10 cellular contexts compared by ENCODE assay signal in the genomic region with DNA sequence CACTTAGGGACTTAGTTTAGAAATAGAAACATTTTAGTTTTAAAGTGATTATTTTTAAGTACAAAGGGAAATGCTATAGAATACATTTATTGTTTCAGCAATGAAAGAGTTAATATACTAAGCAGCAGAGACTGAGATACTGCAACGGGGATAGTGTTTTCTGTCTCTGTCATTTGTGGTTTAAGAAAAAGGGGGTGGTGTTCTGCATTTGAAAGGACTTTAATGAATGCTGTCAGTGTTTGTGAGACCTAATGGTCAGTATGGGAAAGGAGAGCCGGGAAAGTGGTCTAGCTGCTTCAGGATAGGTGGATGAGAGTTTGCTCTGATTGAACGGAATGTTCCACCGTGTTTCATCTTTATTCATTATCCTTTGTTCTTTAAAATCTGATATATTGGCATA. TPM values are rescaled to one million over a fixed set of nuclear protein-coding genes. Genes with fewer than 3 reads are reported as not detected.
DNase-seq lines count a peak whose midpoint lies in the region; ATAC-seq lines count a peak whose summit lies in the region.
"Had no signal": no experiment of that assay in that cellular context is flagged by ENCODE, and none has a peak within 500 bp of the region (broad histone marks: within the 10 kb centered on the region; RNA-seq: fewer than 3 reads in every experiment).

A gene with protein sequence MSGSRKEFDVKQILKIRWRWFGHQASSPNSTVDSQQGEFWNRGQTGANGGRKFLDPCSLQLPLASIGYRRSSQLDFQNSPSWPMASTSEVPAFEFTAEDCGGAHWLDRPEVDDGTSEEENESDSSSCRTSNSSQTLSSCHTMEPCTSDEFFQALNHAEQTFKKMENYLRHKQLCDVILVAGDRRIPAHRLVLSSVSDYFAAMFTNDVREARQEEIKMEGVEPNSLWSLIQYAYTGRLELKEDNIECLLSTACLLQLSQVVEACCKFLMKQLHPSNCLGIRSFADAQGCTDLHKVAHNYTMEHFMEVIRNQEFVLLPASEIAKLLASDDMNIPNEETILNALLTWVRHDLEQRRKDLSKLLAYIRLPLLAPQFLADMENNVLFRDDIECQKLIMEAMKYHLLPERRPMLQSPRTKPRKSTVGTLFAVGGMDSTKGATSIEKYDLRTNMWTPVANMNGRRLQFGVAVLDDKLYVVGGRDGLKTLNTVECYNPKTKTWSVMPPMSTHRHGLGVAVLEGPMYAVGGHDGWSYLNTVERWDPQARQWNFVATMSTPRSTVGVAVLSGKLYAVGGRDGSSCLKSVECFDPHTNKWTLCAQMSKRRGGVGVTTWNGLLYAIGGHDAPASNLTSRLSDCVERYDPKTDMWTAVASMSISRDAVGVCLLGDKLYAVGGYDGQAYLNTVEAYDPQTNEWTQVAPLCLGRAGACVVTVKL (plus strand): TSS at position 139 of the 400 bp plus-strand sequence. CDS start 421 bp downstream, outside the sequence.

- H3K27ac ChIP-seq in aorta (ENCODE audit: low read depth in 1 of 2, low read length in 2 of 2), result no peak within 1 kb of the TSS
- H3K27ac ChIP-seq: BLaER1 treated with 17β-estradiol and CSF1 and Interleukin-3, amounts not matched to agents 10 nM and 100 nM; parathyroid adenoma had no signal

- WGBS in aorta, 2 donors, result 52 to 61% methylated on average over 4 of the region's 4 CpGs

- ATAC-seq in activated T-cell treated with anti-CD3 and anti-CD28 coated beads, Interleukin-2, amount 50 U/mL, for 72 hours (replicated peaks in 1 of 2), result no peak
- no peak for ATAC-seq in aorta (ENCODE audit: low FRiP score)

- no peak for DNase-seq in activated T-cell treated with anti-CD3 and anti-CD28 coated beads, Interleukin-2, amount 50 U/mL, for 72 hours
- no peak for DNase-seq in activated T-cell treated with anti-CD3 and anti-CD28 coated beads, Interleukin-2, amount 50 U/mL, for 24 hours
- DNase-seq in lung microvascular endothelial cell (ENCODE audit: low read depth in 2 of 2), result no peak
- no peak for DNase-seq in aorta
- DNase-seq in SHP77 treated with DMSO at 0.1 percent for 48 hours (lab: John Stamatoyannopoulos, UW), result no peak
- DNase-seq in SKM-1 treated with dmso at 0.1 percent for 144 hours (lab: John Stamatoyannopoulos, UW; ENCODE audit: unreplicated experiment), result no peak
- no peak for DNase-seq in NCI-H446 treated with DMSO at 0.1 percent for 48 hours (lab: John Stamatoyannopoulos, UW)

- H3K4me3 ChIP-seq in endocrine pancreas (ENCODE audit: control insufficient read depth, insufficient read depth, low read length) (peak within 1 kb of the TSS; percentile 79), aorta (ENCODE audit: low read length in 2 of 2) (no peak within 1 kb of the TSS)
- H3K4me3 ChIP-seq: BLaER1 treated with 17β-estradiol and CSF1 and Interleukin-3, amounts not matched to agents 10 nM and 100 nM had no signal

- H3K27me3 ChIP-seq in endocrine pancreas (ENCODE audit: control insufficient read depth, insufficient read depth, low read length) (no peaks in the 10 kb centered on the region), aorta (ENCODE audit: control insufficient read depth in 1 of 2, insufficient read depth in 2 of 2, low read length in 1 of 2) (no peaks in the 10 kb centered on the region)
- H3K27me3 ChIP-seq: BLaER1 treated with 17β-estradiol and CSF1 and Interleukin-3, amounts not matched to agents 10 nM and 100 nM had no signal

- peaks cover 26% of the 10 kb centered on the region for H3K4me1 Mint-ChIP-seq in activated T-cell treated with anti-CD3 and anti-CD28 coated beads, Interleukin-2, amount 50 U/mL, for 72 hours (ENCODE audit: low read depth)
- peaks cover 25% of the 10 kb centered on the region for H3K4me1 Mint-ChIP-seq in activated T-cell treated with anti-CD3 and anti-CD28 coated beads, Interleukin-2, amount 50 U/mL, for 24 hours (ENCODE audit: low read depth)

- H3K36me3 Mint-ChIP-seq in activated T-cell treated with anti-CD3 and anti-CD28 coated beads, Interleukin-2, amount 50 U/mL, for 72 hours (ENCODE audit: insufficient read depth in 2 of 2), result no peaks in the 10 kb centered on the region
- no peaks in the 10 kb centered on the region for H3K36me3 Mint-ChIP-seq in activated T-cell treated with anti-CD3 and anti-CD28 coated beads, Interleukin-2, amount 50 U/mL, for 24 hours (ENCODE audit: low read depth)

- H3K9me3 Mint-ChIP-seq in activated T-cell treated with anti-CD3 and anti-CD28 coated beads, Interleukin-2, amount 50 U/mL, for 72 hours, result no peaks in the 10 kb centered on the region
- H3K9me3 Mint-ChIP-seq in activated T-cell treated with anti-CD3 and anti-CD28 coated beads, Interleukin-2, amount 50 U/mL, for 24 hours, result no peaks in the 10 kb centered on the region

- H3K4me1 ChIP-seq in endocrine pancreas (ENCODE audit: control insufficient read depth, insufficient read depth, low read length), result peaks cover 13% of the 10 kb centered on the region
- no peaks in the 10 kb centered on the region for H3K4me1 ChIP-seq in aorta (ENCODE audit: control insufficient read depth in 1 of 2, insufficient read depth in 2 of 2, low read length in 2 of 2)
- H3K4me1 ChIP-seq: parathyroid adenoma had no signal

- intact Hi-C loops in aorta (cut with DNase I), result no loop called here

- no peaks in the 10 kb centered on the region for H3K27me3 Mint-ChIP-seq in activated T-cell treated with anti-CD3 and anti-CD28 coated beads, Interleukin-2, amount 50 U/mL, for 72 hours (ENCODE audit: low read depth)
- H3K27me3 Mint-ChIP-seq in activated T-cell treated with anti-CD3 and anti-CD28 coated beads, Interleukin-2, amount 50 U/mL, for 24 hours, result no peaks in the 10 kb centered on the region

- no peaks in the 10 kb centered on the region for H3K9me3 ChIP-seq in endocrine pancreas (ENCODE audit: control insufficient read depth, low read length)
- no peaks in the 10 kb centered on the region for H3K9me3 ChIP-seq in aorta (ENCODE audit: control insufficient read depth, low read length)
- H3K9me3 ChIP-seq: BLaER1 treated with 17β-estradiol and CSF1 and Interleukin-3, amounts not matched to agents 10 nM and 100 nM had no signal

- no peaks in the 10 kb centered on the region for H3K36me3 ChIP-seq in endocrine pancreas (ENCODE audit: control insufficient read depth, insufficient read depth, low read length)
- H3K36me3 ChIP-seq in aorta (ENCODE audit: control insufficient read depth in 1 of 2, insufficient read depth in 2 of 2, low read length in 1 of 2), result no peaks in the 10 kb centered on the region
- H3K36me3 ChIP-seq: BLaER1 treated with 17β-estradiol and CSF1 and Interleukin-3, amounts not matched to agents 10 nM and 100 nM had no signal

- no peak within 1 kb of the TSS for H3K4me3 Mint-ChIP-seq in activated T-cell treated with anti-CD3 and anti-CD28 coated beads, Interleukin-2, amount 50 U/mL, for 72 hours
- no peak within 1 kb of the TSS for H3K4me3 Mint-ChIP-seq in activated T-cell treated with anti-CD3 and anti-CD28 coated beads, Interleukin-2, amount 50 U/mL, for 24 hours

- H3K27ac Mint-ChIP-seq in activated T-cell treated with anti-CD3 and anti-CD28 coated beads, Interleukin-2, amount 50 U/mL, for 72 hours, result no peak within 1 kb of the TSS
- H3K27ac Mint-ChIP-seq in activated T-cell treated with anti-CD3 and anti-CD28 coated beads, Interleukin-2, amount 50 U/mL, for 24 hours, result no peak within 1 kb of the TSS

- no peak within 1 kb of the TSS for H3K9ac ChIP-seq in endocrine pancreas (ENCODE audit: control insufficient read depth, insufficient read depth, low read length)
- H3K9ac ChIP-seq: BLaER1 treated with 17β-estradiol and CSF1 and Interleukin-3, amounts not matched to agents 10 nM and 100 nM; parathyroid adenoma had no signal

RNA-seq across cellular contexts. Expression of the gene that starts here (rescaled TPM):
- total RNA-seq in activated T-cell treated with anti-CD3 and anti-CD28 coated beads, Interleukin-2, amount 50 U/mL, for 72 hours, result 10 to 100 TPM; 31.7 to 42.5 TPM
- 81.3 and 98.8 TPM in 2 replicates for total RNA-seq in lung microvascular endothelial cell
- 10 to 100 TPM; 31.7 to 40.0 TPM for total RNA-seq in aorta
- 10 to 100 TPM; 11.2 to 24.8 TPM for polyA plus RNA-seq in aorta
